Comparison of ENCODE assay signal across 1 cellular context in the genomic region with DNA sequence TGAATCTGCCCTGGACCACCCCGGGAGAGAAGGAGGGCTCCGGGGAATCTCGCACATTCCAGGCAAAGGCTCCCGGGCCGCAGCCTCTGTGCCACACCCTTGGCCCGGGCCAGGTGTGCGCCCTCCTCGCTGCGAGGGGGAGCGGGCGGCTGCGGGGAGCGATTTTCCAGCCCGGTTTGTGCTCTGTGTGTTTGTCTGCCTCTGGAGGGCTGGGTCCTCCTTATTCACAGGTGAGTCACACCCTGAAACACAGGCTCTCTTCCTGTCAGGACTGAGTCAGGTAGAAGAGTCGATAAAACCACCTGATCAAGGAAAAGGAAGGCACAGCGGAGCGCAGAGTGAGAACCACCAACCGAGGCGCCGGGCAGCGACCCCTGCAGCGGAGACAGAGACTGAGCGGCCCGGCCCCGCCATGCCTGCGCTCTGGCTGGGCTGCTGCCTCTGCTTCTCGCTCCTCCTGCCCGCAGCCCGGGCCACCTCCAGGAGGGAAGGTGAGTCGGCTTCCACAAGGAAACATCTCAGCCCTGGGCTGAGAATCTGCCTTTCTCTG.
TF ChIP-seq lines count a peak whose summit lies in the region.

Gene LAMC2 (plus strand): TSS at position 324 of the 550 bp plus-strand sequence. CDS start 89 bp downstream, at position 413.

TF ChIP-seq in SK-N-SH, 30 proteins besides CTCF, POLR2A, EP300 and RAD21 (continued from another document):
- TF ChIP-seq REST (IDR thresholded peaks at IDR 0.05; ENCODE audit: low read depth, low read length) (no peak), MAX (IDR thresholded peaks at IDR 0.05; ENCODE audit: low read depth) (no peak), NRF1 (IDR thresholded peaks at IDR 0.05; ENCODE audit: low read depth, low read length) (no peak), RFX5 (IDR thresholded peaks at IDR 0.05; ENCODE audit: low read length) (no peak), FOSL2 (IDR thresholded peaks at IDR 0.05; ENCODE audit: borderline replicate concordance, low read depth) (no peak)
